In genomic region chr4:133565379-133565778, GRCh38 we compare ENCODE assay signal across 2 cellular contexts.
A peak's percentile ranks its signal among the peaks of the same experiment; 100 is the strongest.
TF ChIP-seq lines count a peak whose summit lies in the region.

No MANE protein-coding gene starts in this region.

TF ChIP-seq in HCT116, 20 proteins besides CTCF, POLR2A, EP300 and RAD21:
- TF ChIP-seq TCF7L2 (IDR thresholded peaks at IDR 0.05; ENCODE audit: borderline replicate concordance, extremely low read depth, insufficient read depth, insufficient read length) (no peak), YY1 (IDR thresholded peaks at IDR 0.05; ENCODE audit: extremely low read depth, insufficient replicate concordance, low read depth, low read length) (no peak), CEBPB (IDR thresholded peaks at IDR 0.05; ENCODE audit: low read depth) (no peak), ZNF274 (IDR thresholded peaks at IDR 0.05; ENCODE audit: low read depth, low read length) (no peak), CBX3 (IDR thresholded peaks at IDR 0.05; ENCODE audit: low read depth) (no peak), ZFX (IDR thresholded peaks at IDR 0.05) (no peak), REST (IDR thresholded peaks at IDR 0.05; ENCODE audit: low read depth) (no peak), EGR1 (IDR thresholded peaks at IDR 0.05; ENCODE audit: low read depth) (no peak), ELF1 (IDR thresholded peaks at IDR 0.05; ENCODE audit: borderline replicate concordance, low read depth) (no peak), EZH2phosphoT487 (IDR thresholded peaks at IDR 0.05; ENCODE audit: borderline replicate concordance) (no peak), ATF3 (IDR thresholded peaks at IDR 0.05) (no peak), MAX (IDR thresholded peaks at IDR 0.05) (no peak)
TF ChIP-seq in HCT116: peak in this region for 0.

TF ChIP-seq in K562, 482 proteins besides CTCF, POLR2A, EP300 and RAD21:
- TF ChIP-seq DEAF1 (CRISPR knock-in tag; IDR thresholded peaks at IDR 0.05) = no peak
- no peak for TF ChIP-seq PBX2 (CRISPR knock-in tag; IDR thresholded peaks at IDR 0.05; ENCODE audit: low read depth)
- peak; percentile 52; the same call in 1 of the 2 replicates for TF ChIP-seq PBX2 (tag; conservative IDR thresholded peaks at IDR 0.05; ENCODE audit: low read depth)
- no peak for TF ChIP-seq TAF7 (tag; IDR thresholded peaks at IDR 0.05)
- 0 out of 2 replicates have a peak, but pooled peaks have one; percentile 13 for TF ChIP-seq NFIC (IDR thresholded peaks at IDR 0.05)
